18 cellular contexts compared by ENCODE assay signal in genomic region chr7:112185005-112185834, GRCh38. TPM values are rescaled to one million over a fixed set of nuclear protein-coding genes. Genes with fewer than 3 reads are reported as not detected.
DNase-seq lines count a peak whose midpoint lies in the region; ATAC-seq and TF ChIP-seq lines count a peak whose summit lies in the region.
"Had no signal": no experiment of that assay in that cellular context is flagged by ENCODE, and none has a peak within 500 bp of the region (broad histone marks: within the 10 kb centered on the region; RNA-seq: fewer than 3 reads in every experiment).

No MANE protein-coding gene starts in this region.

- H3K27me3 ChIP-seq in osteoblast (ENCODE audit: insufficient read depth, low read length), result no peaks in the 10 kb centered on the region
- H3K27me3 ChIP-seq: SJSA1 had no signal

- no peak overlapping the region for H3K4me3 ChIP-seq in fibroblast of pulmonary artery (replicated peaks; ENCODE audit: low read depth, low read length)
- H3K4me3 ChIP-seq in osteoblast (ENCODE audit: insufficient read depth, low read length), result no peak overlapping the region
- H3K4me3 ChIP-seq: PC-9, SJSA1 had no signal

- TF ChIP-seq POLR2A in erythroblast (IDR thresholded peaks at IDR 0.05; ENCODE audit: low read length), result no peak

- H3K27ac ChIP-seq in osteoblast (ENCODE audit: low read depth, low read length), result no peak overlapping the region
- H3K27ac ChIP-seq: PC-9, SJSA1 had no signal

- no peak for TF ChIP-seq CTCF in fibroblast of pulmonary artery (IDR thresholded peaks at IDR 0.05; ENCODE audit: low read length, missing control alignments)
- no peak for TF ChIP-seq CTCF in osteoblast (IDR thresholded peaks at IDR 0.05; ENCODE audit: extremely low read depth, low read depth, low read length)

- DNase-seq in M059J (ENCODE audit: low read depth) (peak; percentile 26), fibroblast of pulmonary artery (ENCODE audit: low read depth) (peak; percentile 27), osteoblast (ENCODE audit: insufficient read length, low spot score, missing footprints) (peak; percentile 30), NK-92 (lab: John Stamatoyannopoulos, UW; ENCODE audit: unreplicated experiment) (no peak), erythroblast (lab: John Stamatoyannopoulos, UW) (no peak)
- DNase-seq: activated CD4-positive, alpha-beta memory T cell treated with anti-CD3 and anti-CD28 coated beads for 36 hours; activated naive CD4-positive, alpha-beta T cell; activated T-cell treated with anti-CD3 and anti-CD28 coated beads for 4 hours; CD4-positive, alpha-beta T cell; DMS79; Kasumi-1; NCI-H1417; NCI-H524; PC-9 had no signal

- H3K4me1 ChIP-seq in osteoblast (ENCODE audit: insufficient read depth, low read length), result no peaks in the 10 kb centered on the region
- H3K4me1 ChIP-seq: SJSA1 had no signal

- H3K9me3 ChIP-seq in osteoblast (ENCODE audit: low read depth, low read length), result no peaks in the 10 kb centered on the region
- H3K9me3 ChIP-seq: SJSA1 had no signal

- no peak overlapping the region for H2AFZ ChIP-seq in osteoblast (ENCODE audit: low read length)
- H2AFZ ChIP-seq: PC-9 had no signal

- ATAC-seq in GM18502 (IDR thresholded peaks at IDR 0.05; ENCODE audit: poor library complexity, unreplicated experiment) (peak; percentile 42), HG03378 (IDR thresholded peaks at IDR 0.05; ENCODE audit: unreplicated experiment) (no peak), HG03342 (IDR thresholded peaks at IDR 0.05; ENCODE audit: unreplicated experiment) (no peak)

- H3K4me2 ChIP-seq in osteoblast (ENCODE audit: insufficient read depth, low read length), result no peak overlapping the region
- H3K4me2 ChIP-seq: PC-9 had no signal

- no peaks in the 10 kb centered on the region for H3K36me3 ChIP-seq in osteoblast (ENCODE audit: insufficient read depth, low read length)
- H3K36me3 ChIP-seq: SJSA1 had no signal

- peaks cover 13% of the 10 kb centered on the region for H4K20me1 ChIP-seq in osteoblast (ENCODE audit: insufficient read depth, low read length)

- H3K79me2 ChIP-seq in osteoblast (ENCODE audit: insufficient read depth, low read length), result peaks cover 81% of the 10 kb centered on the region

RNA-seq across cellular contexts. Expression of gene DOCK4, which starts 21.0 kb away (rescaled TPM):
- 5.0 and 7.7 TPM in 2 replicates for total RNA-seq in M059J (2014; rRNA removed; shearing (Covaris generic))
- total RNA-seq in osteoblast, result 31.5 and 31.8 TPM in 2 replicates

RNA-seq across cellular contexts. Expression of gene ZNF277, which starts 21.3 kb away (rescaled TPM):
- total RNA-seq in M059J (2014; rRNA removed; shearing (Covaris generic)), result 17.6 and 20.6 TPM in 2 replicates
- total RNA-seq in osteoblast, result 58.6 and 69.8 TPM in 2 replicates

Comparison
In these comparisons a context has a peak if more than half of its experiments do, and no peak if none do; other contexts are left out.
1. DNase-seq: peak in M059J (single experiment), fibroblast of pulmonary artery (single experiment) and osteoblast (single experiment); none in NK-92 (single experiment) and erythroblast (0 of 2).